In the genomic region with DNA sequence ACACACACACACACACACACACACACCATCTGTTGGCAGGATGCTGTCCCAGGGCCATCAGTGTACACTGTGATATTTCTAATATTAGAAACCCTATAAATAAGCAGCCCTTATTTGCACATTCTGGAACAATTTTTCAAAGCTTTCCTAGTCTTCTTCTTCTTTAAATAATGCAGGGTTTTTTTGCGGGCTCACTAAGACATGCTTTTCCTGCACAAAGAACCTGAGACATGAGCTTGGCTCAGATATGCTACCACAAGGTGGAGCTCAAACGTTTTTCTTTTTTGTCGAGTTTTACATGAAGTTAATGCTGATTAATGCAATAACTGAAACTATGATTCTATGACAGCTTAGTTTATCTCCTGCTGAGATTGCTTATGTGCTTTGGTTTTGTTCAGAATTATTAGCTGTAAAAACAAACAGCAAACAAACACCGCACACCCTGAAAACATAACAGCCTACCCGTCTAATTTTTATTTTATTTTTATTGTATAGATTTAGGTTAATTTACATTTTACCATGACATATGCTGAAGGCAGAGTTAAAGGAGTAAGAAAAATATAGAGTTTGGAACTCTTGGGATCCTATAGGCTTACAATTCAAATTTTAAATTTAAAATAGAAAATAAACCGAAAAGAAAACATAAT, we compare ENCODE assay signal across 8 cellular contexts.
DNase-seq lines count a peak whose midpoint lies in the region; ATAC-seq and TF ChIP-seq lines count a peak whose summit lies in the region.

No MANE protein-coding gene starts in this region.

- H3K4me3 Mint-ChIP-seq in osteocyte (ENCODE audit: unreplicated experiment), result no peak overlapping the region

- TF ChIP-seq CTCF in fibroblast of pulmonary artery (IDR thresholded peaks at IDR 0.05; ENCODE audit: low read length, missing control alignments), result peak; percentile 79
- peak; percentile 73 for TF ChIP-seq CTCF in osteocyte (IDR thresholded peaks at IDR 0.05)

- no peaks in the 10 kb centered on the region for H3K36me3 Mint-ChIP-seq in osteocyte (ENCODE audit: unreplicated experiment)

- H3K9me3 Mint-ChIP-seq in osteocyte (ENCODE audit: unreplicated experiment), result no peaks in the 10 kb centered on the region

- ATAC-seq in HG03159 (IDR thresholded peaks at IDR 0.05; ENCODE audit: unreplicated experiment) (peak; percentile 57), HG02938 (IDR thresholded peaks at IDR 0.05; ENCODE audit: unreplicated experiment) (no peak), GM21423 (IDR thresholded peaks at IDR 0.05; ENCODE audit: unreplicated experiment) (no peak)

- DNase-seq in NCI-H146 (lab: John Stamatoyannopoulos, UW), result peak; percentile 16
- DNase-seq in NCI-H146 treated with DMSO at 0.1 percent for 48 hours (lab: John Stamatoyannopoulos, UW; ENCODE audit: unreplicated experiment), result no peak
- peak; percentile 46 for DNase-seq in SK-N-DZ (ENCODE audit: low spot score)
- DNase-seq in fibroblast of pulmonary artery (ENCODE audit: low read depth), result peak; percentile 84
- DNase-seq in osteocyte (ENCODE audit: extremely low spot score, unreplicated experiment), result no peak

- no peak overlapping the region for H3K27ac Mint-ChIP-seq in osteocyte (ENCODE audit: unreplicated experiment)

- no peaks in the 10 kb centered on the region for H3K4me1 Mint-ChIP-seq in osteocyte (ENCODE audit: unreplicated experiment)

- no peak overlapping the region for H3K4me3 ChIP-seq in fibroblast of pulmonary artery (replicated peaks; ENCODE audit: low read depth, low read length)

- peaks cover 7% of the 10 kb centered on the region for H3K27me3 Mint-ChIP-seq in osteocyte (ENCODE audit: unreplicated experiment)

Comparison
In these comparisons a context has a peak if more than half of its experiments do, and no peak if none do; other contexts are left out.
1. DNase-seq: peak in NCI-H146 (single experiment), SK-N-DZ (single experiment) and fibroblast of pulmonary artery (single experiment); none in NCI-H146 treated with DMSO at 0.1 percent for 48 hours (single experiment) and osteocyte (single experiment).